In genomic region chr12:70393787-70394519, GRCh38 we compare ENCODE assay signal across 18 cellular contexts. TPM values are rescaled to one million over a fixed set of nuclear protein-coding genes. Genes with fewer than 3 reads are reported as not detected.
A peak's percentile ranks its signal among the peaks of the same experiment; 100 is the strongest.
DNase-seq lines count a peak whose midpoint lies in the region; ATAC-seq and TF ChIP-seq lines count a peak whose summit lies in the region.
"Had no signal": no experiment of that assay in that cellular context is flagged by ENCODE, and none has a peak within 500 bp of the region (broad histone marks: within the 10 kb centered on the region; RNA-seq: fewer than 3 reads in every experiment).

No MANE protein-coding gene starts in this region.

- TF ChIP-seq CTCF in fibroblast of the aortic adventitia (IDR thresholded peaks at IDR 0.05; ENCODE audit: insufficient read depth, low read length) = no peak

- no peak overlapping the region for H3K4me3 ChIP-seq in fibroblast of the aortic adventitia (ENCODE audit: low read depth, low read length)
- no peak overlapping the region for H3K4me3 ChIP-seq in skeletal muscle cell (ENCODE audit: low read depth, low read length)
- H3K4me3 ChIP-seq: body of pancreas, Peyer's patch, skin epidermis, vagina had no signal

- DNase-seq in GM04504 (ENCODE audit: low read depth) = peak; percentile 10
- peak; percentile 69 for DNase-seq in T1000 (lab: John Stamatoyannopoulos, UW)
- peak; percentile 22 for DNase-seq in fibroblast of the aortic adventitia (ENCODE audit: low read depth)
- DNase-seq in skeletal muscle cell (ENCODE audit: low read depth) = peak; percentile 84
- DNase-seq in iPS-NIHi7 (ENCODE audit: extremely low spot score) = no peak
- DNase-seq: activated CD8-positive, alpha-beta memory T cell treated with anti-CD3 and anti-CD28 coated beads for 24 hours; activated effector memory CD4-positive, alpha-beta T cell treated with anti-CD3 and anti-CD28 coated beads, Interleukin-2, amount 50 U/mL, for 16 hours; body of pancreas; C1 segment of cervical spinal cord; NCI-H1694 treated with DMSO at 0.1 percent for 48 hours; NCI-H524 treated with DMSO at 0.1 percent for 48 hours; Peyer's patch; stimulated activated naive B cell treated with anti-CD40 and anti-IgM and Interleukin-4, amounts not matched to agents 10 μg/mL and 1 μg/mL and 100 μg/mL, for 72 hours had no signal

- ATAC-seq in HG03108 (IDR thresholded peaks at IDR 0.05; ENCODE audit: unreplicated experiment) (no peak), GM19467 (IDR thresholded peaks at IDR 0.05; ENCODE audit: unreplicated experiment) (no peak), GM19452 (IDR thresholded peaks at IDR 0.05; ENCODE audit: unreplicated experiment) (no peak)
- ATAC-seq: body of pancreas; stimulated activated naive B cell treated with anti-CD40 and anti-IgM and Interleukin-4, amounts not matched to agents 10 μg/mL and 1 μg/mL and 100 μg/mL, for 72 hours had no signal

RNA-seq across cellular contexts. Expression of gene KCNMB4, which starts 27.9 kb away (rescaled TPM):
- 2.0 TPM in 2 replicates for total RNA-seq in fibroblast of the aortic adventitia (ENCODE audit: low replicate concordance)
